13 cellular contexts compared by ENCODE assay signal in the genomic region with DNA sequence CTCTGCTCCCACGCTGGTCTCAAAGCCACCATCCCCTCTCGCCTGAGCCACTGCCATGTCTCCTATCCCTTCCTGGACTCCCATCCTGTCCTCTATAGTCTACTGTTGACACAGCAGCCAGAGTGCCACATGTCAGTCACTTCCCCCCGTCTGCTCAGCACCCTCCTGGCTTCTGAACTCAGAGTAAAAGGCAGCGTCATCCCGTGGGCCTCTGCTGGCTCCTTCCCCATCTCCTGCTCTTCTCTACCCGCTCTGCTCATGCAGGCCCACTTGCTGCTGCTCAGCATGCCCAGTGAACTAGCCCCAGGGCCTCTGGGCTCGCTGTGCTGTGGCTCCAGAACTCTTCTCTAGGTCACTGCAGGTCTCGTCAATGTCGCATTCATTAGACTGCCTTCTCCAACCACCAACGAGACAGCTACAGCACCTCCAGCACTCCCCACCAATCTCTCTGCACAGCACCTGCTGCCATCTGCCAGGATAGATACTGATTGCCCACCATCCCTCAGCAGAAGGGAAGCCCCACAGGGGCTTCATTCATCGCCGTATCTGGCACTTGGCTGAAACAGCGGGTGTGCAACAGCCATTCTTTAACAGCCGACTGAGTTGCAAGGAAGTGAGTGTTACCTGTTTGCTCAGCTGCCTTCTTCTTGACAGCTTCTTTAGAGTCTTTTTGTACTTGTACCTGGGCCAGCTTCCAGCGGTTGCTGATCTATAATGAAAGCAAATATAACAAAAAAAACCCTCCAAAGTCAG. TPM values are rescaled to one million over a fixed set of nuclear protein-coding genes. Genes with fewer than 3 reads are reported as not detected.
DNase-seq lines count a peak whose midpoint lies in the region; ATAC-seq and TF ChIP-seq lines count a peak whose summit lies in the region.
"Had no signal": no experiment of that assay in that cellular context is flagged by ENCODE, and none has a peak within 500 bp of the region (broad histone marks: within the 10 kb centered on the region; RNA-seq: fewer than 3 reads in every experiment).

No MANE protein-coding gene starts in this region.

- 0 out of 2 replicates have a peak overlapping the region, but pooled peaks have one; percentile 79 for H3K4me2 ChIP-seq in OCI-LY3 (ENCODE audit: low read length)

- intact Hi-C loops in left colon (cut with DNase I, micrococcal nuclease), result no loop called here

- H3K9me3 ChIP-seq in OCI-LY3 (ENCODE audit: insufficient read depth, low read length) (no peaks in the 10 kb centered on the region), right atrium auricular region (no peaks in the 10 kb centered on the region)

- H3K36me3 ChIP-seq in OCI-LY3 (replicated peaks; ENCODE audit: low read depth, low read length) (peaks cover 51% of the 10 kb centered on the region), right atrium auricular region (peaks cover 97% of the 10 kb centered on the region)

- H3K27ac ChIP-seq in OCI-LY3 (ENCODE audit: low read length), result no peak overlapping the region
- no peak overlapping the region for H3K27ac ChIP-seq in right atrium auricular region
- H3K27ac ChIP-seq: brain microvascular endothelial cell had no signal

- H3K4me1 ChIP-seq in OCI-LY3 (ENCODE audit: low read length) (peaks cover 24% of the 10 kb centered on the region), right atrium auricular region (no peaks in the 10 kb centered on the region)

- peak; percentile 69 for ATAC-seq in left colon
- ATAC-seq in GM19351 (IDR thresholded peaks at IDR 0.05; ENCODE audit: unreplicated experiment), result no peak

- no peak for TF ChIP-seq CTCF in OCI-LY3 (IDR thresholded peaks at IDR 0.05; ENCODE audit: low read depth, low read length)
- no peak for TF ChIP-seq CTCF in right atrium auricular region (IDR thresholded peaks at IDR 0.05)

- no peak overlapping the region for H3K9ac ChIP-seq in OCI-LY3 (ENCODE audit: low read length)

- H3K4me3 ChIP-seq in OCI-LY3 (ENCODE audit: low read length) (no peak overlapping the region), right atrium auricular region (no peak overlapping the region)

- H3K79me2 ChIP-seq in OCI-LY3 (ENCODE audit: low read length), result no peaks in the 10 kb centered on the region

- no peak overlapping the region for H2AFZ ChIP-seq in OCI-LY3 (ENCODE audit: low read depth, low read length)

- peaks cover 28% of the 10 kb centered on the region for H4K20me1 ChIP-seq in OCI-LY3 (ENCODE audit: insufficient read depth, low read length)

- H3K27me3 ChIP-seq in OCI-LY3 (ENCODE audit: low read depth, low read length), result no peaks in the 10 kb centered on the region
- H3K27me3 ChIP-seq in right atrium auricular region, result no peaks in the 10 kb centered on the region
- H3K27me3 ChIP-seq: brain microvascular endothelial cell had no signal

- DNase-seq in DMS153 (lab: John Stamatoyannopoulos, UW), result peak; percentile 68
- DNase-seq in NCI-H1105 (lab: John Stamatoyannopoulos, UW), result peak; percentile 69
- no peak for DNase-seq in left colon
- no peak for DNase-seq in SW 1271 (lab: John Stamatoyannopoulos, UW)
- no peak for DNase-seq in right atrium auricular region (ENCODE audit: low spot score)
- no peak for DNase-seq in T-helper 1 cell
- DNase-seq: brain microvascular endothelial cell, C1 segment of cervical spinal cord, erythroblast, NCI-H2029 had no signal

RNA-seq across cellular contexts. Expression of a gene that starts 11.8 kb away (rescaled TPM):
- total RNA-seq in left colon (10 to 100 TPM; 17.8 to 29.9 TPM), right atrium auricular region (10 to 100 TPM; 52.8 to 71.5 TPM)

RNA-seq across cellular contexts. Expression of a gene that starts 24.6 kb away (rescaled TPM):
- total RNA-seq in left colon (not detected), right atrium auricular region (not detected)
- total RNA-seq: myocyte had no signal

RNA-seq across cellular contexts. Expression of a gene that starts 28.0 kb away (rescaled TPM):
- total RNA-seq in left colon, result 10 to 100 TPM; 38.2 to 54.3 TPM
- 10 to 100 TPM; 20.5 to 22.0 TPM for total RNA-seq in right atrium auricular region

RNA-seq across cellular contexts. Expression of a gene that starts 59.2 kb away (rescaled TPM):
- total RNA-seq in left colon (100 to 1,000 TPM; 112 to 121 TPM), right atrium auricular region (10 to 100 TPM; 60.8 to 64.6 TPM)

Comparison
In these comparisons a context has a peak if more than half of its experiments do, and no peak if none do; other contexts are left out.
1. DNase-seq: peak in DMS153 (single experiment) and NCI-H1105 (single experiment); none in left colon (0 of 2), SW 1271 (0 of 2), right atrium auricular region (single experiment) and T-helper 1 cell (0 of 5).